In the genomic region with DNA sequence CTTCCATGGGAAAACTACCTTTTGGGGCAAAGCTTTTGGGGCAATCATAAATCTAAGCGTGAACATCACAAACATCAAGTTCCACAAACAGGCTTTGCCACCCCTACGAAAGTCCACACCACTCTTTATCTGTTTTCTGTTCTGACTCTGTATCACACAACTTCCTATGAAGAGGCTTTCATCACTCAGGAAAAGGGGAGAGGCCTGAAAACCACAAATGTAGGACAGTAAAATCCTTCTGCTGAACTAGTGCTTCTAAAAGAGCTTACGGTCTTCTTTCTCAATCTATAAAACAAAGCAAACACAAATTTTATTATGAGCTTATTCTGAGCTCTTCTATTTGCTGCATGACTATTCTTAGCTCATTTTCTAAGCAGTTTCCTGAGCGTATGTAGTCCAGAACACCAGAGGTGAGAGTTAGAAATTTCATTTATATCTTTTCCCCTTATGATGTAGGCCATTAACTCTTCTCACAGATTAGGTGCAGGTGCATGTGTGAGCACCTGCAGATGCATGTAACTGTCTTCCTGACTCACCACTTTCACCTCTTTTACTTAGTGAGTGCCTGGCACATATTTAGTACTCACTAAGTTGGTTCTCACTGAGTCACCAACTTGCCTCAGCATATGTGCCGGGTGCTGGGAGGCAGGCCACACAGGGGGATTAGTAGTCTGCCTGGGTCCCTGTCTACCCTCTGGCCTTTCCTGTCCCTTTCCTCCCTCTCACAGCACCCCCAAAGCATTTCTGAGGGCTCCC, we compare ENCODE assay signal across 14 cellular contexts. TPM values are rescaled to one million over a fixed set of nuclear protein-coding genes. Genes with fewer than 3 reads are reported as not detected.
DNase-seq lines count a peak whose midpoint lies in the region; ATAC-seq and TF ChIP-seq lines count a peak whose summit lies in the region.
"Had no signal": no experiment of that assay in that cellular context is flagged by ENCODE, and none has a peak within 500 bp of the region (broad histone marks: within the 10 kb centered on the region; RNA-seq: fewer than 3 reads in every experiment).

No MANE protein-coding gene starts in this region.

- no peaks in the 10 kb centered on the region for H3K9me2 ChIP-seq in PC-3 (replicated peaks; ENCODE audit: low read length)

- no peaks in the 10 kb centered on the region for H3K79me2 ChIP-seq in mammary epithelial cell (ENCODE audit: insufficient read depth, low read length)
- no peaks in the 10 kb centered on the region for H3K79me2 ChIP-seq in PC-3 (ENCODE audit: low read length)

- H3K27me3 Mint-ChIP-seq in dendritic cell treated with granulocyte-macrophage colony-stimulating factor and Interleukin-4, amounts not matched to agents 40 ng/mL and 50 ng/mL, for 4 days, result no peaks in the 10 kb centered on the region

- H3K36me3 ChIP-seq in mammary epithelial cell (ENCODE audit: insufficient read depth, low read length) (no peaks in the 10 kb centered on the region), breast epithelium (peaks cover 5% of the 10 kb centered on the region), PC-3 (ENCODE audit: low read depth, low read length) (no peaks in the 10 kb centered on the region; the same call in 1 of the 2 replicates), uterus (no peaks in the 10 kb centered on the region), HAP-1 (replicated peaks) (no peaks in the 10 kb centered on the region; the same call in none of the 2 replicates)

- H3K36me3 Mint-ChIP-seq in dendritic cell treated with granulocyte-macrophage colony-stimulating factor and Interleukin-4, amounts not matched to agents 40 ng/mL and 50 ng/mL, for 4 days (ENCODE audit: low read depth), result peaks cover 75% of the 10 kb centered on the region

- TF ChIP-seq POLR2A in breast epithelium (IDR thresholded peaks at IDR 0.05) (no peak), uterus (IDR thresholded peaks at IDR 0.05) (no peak)

- BruUV-seq in mammary epithelial cell (replicated peaks; lab: Mats Ljungman, UMichigan) (no TSS peak), PC-3 (replicated peaks; lab: Mats Ljungman, UMichigan) (no TSS peak)

- no peak overlapping the region for H3K4me3 ChIP-seq in mammary epithelial cell (replicated peaks in 1 of 3; ENCODE audit: insufficient read depth in 1 of 3, low read depth in 2 of 3, low read length in 3 of 3)
- H3K4me3 ChIP-seq in breast epithelium, result no peak overlapping the region
- no peak overlapping the region for H3K4me3 ChIP-seq in PC-3 (ENCODE audit: low read length)
- H3K4me3 ChIP-seq in uterus, result no peak overlapping the region
- H3K4me3 ChIP-seq in HAP-1, result no peak overlapping the region
- H3K4me3 ChIP-seq: pancreas, PC-9 had no signal

- in situ Hi-C loops in mammary epithelial cell (cut with MboI; ENCODE audit: low sequenced_read_pairs in 2 of 2), result loop anchor here in 1 of 2 donors (25.0 kb wide), 1 partner anchor 360 kb away; a partner anchor contains a TSS
- in situ Hi-C loops in HAP-1 (cut with MboI; ENCODE audit: low sequenced_read_pairs), result no loop called here

- dilution Hi-C loops in mammary epithelial cell (cut with HindIII; ENCODE audit: low sequenced_read_pairs), result no loop called here

- H3K9ac ChIP-seq in mammary epithelial cell (ENCODE audit: insufficient read depth, low read length), result no peak overlapping the region
- H3K9ac ChIP-seq in PC-3 (ENCODE audit: low read length), result no peak overlapping the region

- CTCF ChIA-PET in mammary epithelial cell (lab: Charles Lee; ENCODE audit: low non-redundant PET) (interaction anchor here (0.6 kb wide), 1 partner anchor 323 kb away, joined by 3 read pairs; no protein-coding TSS in a partner anchor), PC-3 (lab: Charles Lee) (interaction anchor here (0.5 to 0.7 kb wide), 4 partner anchors 56 to 346 kb away, joined by 3 to 4 read pairs (median 4); no protein-coding TSS in a partner anchor)

- no peaks in the 10 kb centered on the region for H3F3A ChIP-seq in PC-3 (ENCODE audit: low read length, unreplicated experiment)

- H3K4me2 ChIP-seq in mammary epithelial cell (ENCODE audit: insufficient read depth, low read depth, low read length) (no peak overlapping the region), PC-3 (ENCODE audit: low read length) (no peak overlapping the region)
- H3K4me2 ChIP-seq: PC-9 had no signal

- WGBS in mammary epithelial cell (ENCODE audit: low coverage, missing lambda C conversion rate), result 93% methylated on average over 5 of the region's 5 CpGs

- ATAC-seq in PC-3 (peak; percentile 56), HG03439 (IDR thresholded peaks at IDR 0.05; ENCODE audit: unreplicated experiment) (no peak)
- ATAC-seq: pancreas had no signal

- POLR2A ChIA-PET in PC-3 (lab: Charles Lee; ENCODE audit: unreplicated experiment), result interaction anchor here (0.6 kb wide), 2 partner anchors 363 to 1732 kb away, joined by 3 read pairs; no protein-coding TSS in a partner anchor

- no peaks in the 10 kb centered on the region for H3K9me3 ChIP-seq in mammary epithelial cell (replicated peaks; ENCODE audit: insufficient read depth, low read length)
- H3K9me3 ChIP-seq in breast epithelium, result no peaks in the 10 kb centered on the region
- no peaks in the 10 kb centered on the region for H3K9me3 ChIP-seq in PC-3 (ENCODE audit: low read length)
- no peaks in the 10 kb centered on the region for H3K9me3 ChIP-seq in uterus
- no peaks in the 10 kb centered on the region for H3K9me3 ChIP-seq in HAP-1
- H3K9me3 ChIP-seq: pancreas had no signal

- H3K4me1 ChIP-seq in mammary epithelial cell (ENCODE audit: insufficient read depth, low read length), result no peaks in the 10 kb centered on the region
- H3K4me1 ChIP-seq in breast epithelium, result no peaks in the 10 kb centered on the region
- no peaks in the 10 kb centered on the region for H3K4me1 ChIP-seq in PC-3 (ENCODE audit: insufficient read depth, low read length)
- H3K4me1 ChIP-seq in uterus, result no peaks in the 10 kb centered on the region
- no peaks in the 10 kb centered on the region for H3K4me1 ChIP-seq in HAP-1

- no peaks in the 10 kb centered on the region for H3K27me3 ChIP-seq in mammary epithelial cell (ENCODE audit: insufficient read depth, low read length)
- no peaks in the 10 kb centered on the region for H3K27me3 ChIP-seq in breast epithelium
- H3K27me3 ChIP-seq in PC-3 (ENCODE audit: low read length), result no peaks in the 10 kb centered on the region
- no peaks in the 10 kb centered on the region for H3K27me3 ChIP-seq in uterus
- H3K27me3 ChIP-seq in HAP-1 (ENCODE audit: low read depth), result no peaks in the 10 kb centered on the region
- H3K27me3 ChIP-seq: pancreas had no signal

- peak overlapping the region; percentile 77 for H3K27ac Mint-ChIP-seq in dendritic cell treated with granulocyte-macrophage colony-stimulating factor and Interleukin-4, amounts not matched to agents 40 ng/mL and 50 ng/mL, for 4 days

- DNase-seq in mammary epithelial cell (peak; percentile 27), breast epithelium (ENCODE audit: low spot score in 2 of 2) (no peak), PC-3 (no peak), uterus (no peak), HAP-1 (ENCODE audit: low spot score in 2 of 2) (no peak)
- no peak for DNase-seq in stimulated activated CD4-positive, alpha-beta T cell treated with anti-CD3 and anti-CD28 coated beads, Interleukin-2, amount 100 ng/mL, for 48 hours
- DNase-seq: foreskin fibroblast; pancreas; PC-9; stimulated activated CD4-positive, alpha-beta T cell treated with anti-CD3 and anti-CD28 coated beads, Interleukin-15, amount 100 ng/mL, for 24 hours had no signal

- H2AFZ ChIP-seq in mammary epithelial cell (ENCODE audit: low read depth, low read length) (no peak overlapping the region), PC-3 (ENCODE audit: low read length) (no peak overlapping the region)
- H2AFZ ChIP-seq: PC-9 had no signal

- H3K27ac ChIP-seq in mammary epithelial cell (ENCODE audit: insufficient read depth, low read depth, low read length) (no peak overlapping the region), breast epithelium (no peak overlapping the region), PC-3 (ENCODE audit: low read length) (no peak overlapping the region), uterus (no peak overlapping the region)
- H3K27ac ChIP-seq: pancreas, PC-9 had no signal

- H4K20me1 ChIP-seq in mammary epithelial cell (ENCODE audit: insufficient read depth, low read length) (no peaks in the 10 kb centered on the region), PC-3 (ENCODE audit: low read length) (no peaks in the 10 kb centered on the region)

- H3K9me3 Mint-ChIP-seq in dendritic cell treated with granulocyte-macrophage colony-stimulating factor and Interleukin-4, amounts not matched to agents 40 ng/mL and 50 ng/mL, for 4 days, result no peaks in the 10 kb centered on the region

- intact Hi-C loops in mammary epithelial cell (cut with micrococcal nuclease), result loop anchor here (2.0 to 5.0 kb wide), 3 partner anchors 145 to 709 kb away; a partner anchor contains a TSS
- intact Hi-C loops in breast epithelium (cut with DNase I; ENCODE audit: low total_unique reads), result no loop called here
- intact Hi-C loops in PC-3 (cut with micrococcal nuclease), result loop anchor here (5.0 to 10.0 kb wide), 4 partner anchors 360 to 1775 kb away; a partner anchor contains a TSS
- intact Hi-C loops in dendritic cell treated with granulocyte-macrophage colony-stimulating factor and Interleukin-4, amounts not matched to agents 40 ng/mL and 50 ng/mL, for 4 days (cut with micrococcal nuclease), result loop anchor here (2.0 to 10.0 kb wide), 4 partner anchors 59 to 360 kb away; a partner anchor contains a TSS
- intact Hi-C loops in uterus (cut with DNase I; ENCODE audit: low total_unique reads), result no loop called here

- H3K4me3 Mint-ChIP-seq in dendritic cell treated with granulocyte-macrophage colony-stimulating factor and Interleukin-4, amounts not matched to agents 40 ng/mL and 50 ng/mL, for 4 days, result peak overlapping the region; percentile 18

- H3K4me1 Mint-ChIP-seq in dendritic cell treated with granulocyte-macrophage colony-stimulating factor and Interleukin-4, amounts not matched to agents 40 ng/mL and 50 ng/mL, for 4 days (ENCODE audit: low read depth), result peaks cover 45% of the 10 kb centered on the region

- TF ChIP-seq CTCF in mammary epithelial cell (conservative IDR thresholded peaks at IDR 0.05 in 1 of 2, IDR thresholded peaks at IDR 0.05 in 1 of 2; ENCODE audit: extremely low read depth in 1 of 2, insufficient read depth in 1 of 2, low read depth in 1 of 2, low read length in 2 of 2) (no peak), breast epithelium (IDR thresholded peaks at IDR 0.05) (no peak), PC-3 (conservative IDR thresholded peaks at IDR 0.05; ENCODE audit: low read depth, low read length) (no peak), uterus (IDR thresholded peaks at IDR 0.05) (no peak)

RNA-seq across cellular contexts. Expression of a gene that starts 32.9 kb away (rescaled TPM):
- under 1 TPM in 1 of 2 donors, not detected in 1; 0.50 TPM for total RNA-seq in mammary epithelial cell
- polyA plus RNA-seq in mammary epithelial cell, result not detected
- not detected for polyA minus RNA-seq in mammary epithelial cell
- total RNA-seq in breast epithelium, result under 1 TPM in 2 of 3 donors, not detected in 1; 0.16 to 0.33 TPM
- not detected in 2 replicates for total RNA-seq in PC-3 (2014; rRNA removed)
- total RNA-seq in uterus, result under 1 TPM in 1 of 4 donors, not detected in 3; 0.14 TPM
- total RNA-seq: M059J, ureter had no signal

RNA-seq across cellular contexts. Expression of a gene that starts 58.6 kb away (rescaled TPM):
- 10 to 100 TPM; 36.1 to 52.2 TPM for total RNA-seq in mammary epithelial cell
- polyA plus RNA-seq in mammary epithelial cell, result 20.4 TPM
- polyA minus RNA-seq in mammary epithelial cell, result 70.1 TPM
- total RNA-seq in breast epithelium, result 10 to 100 TPM; 37.4 to 59.0 (median 39.7) TPM
- 21.0 and 22.1 TPM in 2 replicates for total RNA-seq in PC-3 (2014; rRNA removed)
- 10 to 100 TPM in 3 of 4 donors, 1 to 10 TPM in 1; 3.8 to 38.7 (median 26.1) TPM for total RNA-seq in uterus

Comparison
In these comparisons a context has a peak if more than half of its experiments do, and no peak if none do; other contexts are left out.
1. intact Hi-C loops: an anchor here in mammary epithelial cell (2.0 to 5.0 kb wide), PC-3 (5.0 to 10.0 kb wide) and dendritic cell treated with granulocyte-macrophage colony-stimulating factor and Interleukin-4, amounts not matched to agents 40 ng/mL and 50 ng/mL, for 4 days (2.0 to 10.0 kb wide); none called in breast epithelium and uterus.